Comparison of ENCODE assay signal across 18 cellular contexts in genomic region chr17:2028234-2028614, GRCh38.
"Had no signal": no experiment of that assay in that cellular context is flagged by ENCODE, and none has a peak within 500 bp of the region (broad histone marks: within the 10 kb centered on the region; RNA-seq: fewer than 3 reads in every experiment).

No MANE protein-coding gene starts in this region.

- H3K27me3 ChIP-seq: body of pancreas, testis had no signal

- H3K4me3 Mint-ChIP-seq: memory B cell had no signal

- H3K4me1 ChIP-seq: parathyroid adenoma had no signal

- H3K36me3 ChIP-seq: left lung had no signal

- H2AFZ ChIP-seq: parathyroid adenoma had no signal

- H3K9ac ChIP-seq: parathyroid adenoma had no signal

- DNase-seq: activated CD4-positive, alpha-beta T cell treated with anti-CD3 and anti-CD28 coated beads, Interleukin-2, amount 50 U/mL, for 1 hour; activated CD4-positive, CD25-positive, alpha-beta regulatory T cell; activated effector memory CD4-positive, alpha-beta T cell treated with anti-CD3 and anti-CD28 coated beads, Interleukin-2, amount 50 U/mL, for 16 hours; amniotic stem cell; body of pancreas; cortex of kidney; effector CD8-positive, alpha-beta T cell; foreskin melanocyte; heart left ventricle; left lung; stimulated activated CD4-positive, alpha-beta T cell treated with anti-CD3 and anti-CD28 coated beads, Interleukin-15, amount 100 ng/mL, for 24 hours; stimulated activated CD4-positive, alpha-beta T cell treated with anti-CD3 and anti-CD28 coated beads, Interleukin-4, amount 100 ng/mL, for 24 hours; stimulated activated naive CD8-positive, alpha-beta T cell treated with anti-CD3 and anti-CD28 coated beads, Interleukin-15, amount 100 ng/mL, for 72 hours; testis had no signal

- H3K9me3 ChIP-seq: body of pancreas, heart left ventricle, left lung, testis had no signal

- H3K9me3 Mint-ChIP-seq: activated naive CD4-positive, alpha-beta T cell treated with anti-CD3 and anti-CD28 coated beads, Interleukin-2, amount 50 U/mL, for 72 hours; central memory CD8-positive, alpha-beta T cell; memory B cell; stimulated activated naive CD8-positive, alpha-beta T cell treated with anti-CD3 and anti-CD28 coated beads, Interleukin-15, amount 100 ng/mL, for 72 hours had no signal

- H3K27ac ChIP-seq: body of pancreas, heart left ventricle, left lung, parathyroid adenoma, testis had no signal

- H3K27ac Mint-ChIP-seq: activated naive CD4-positive, alpha-beta T cell treated with anti-CD3 and anti-CD28 coated beads, Interleukin-2, amount 50 U/mL, for 72 hours; memory B cell; stimulated activated naive CD8-positive, alpha-beta T cell treated with anti-CD3 and anti-CD28 coated beads, Interleukin-15, amount 100 ng/mL, for 72 hours had no signal

- ATAC-seq: activated naive CD4-positive, alpha-beta T cell treated with anti-CD3 and anti-CD28 coated beads, Interleukin-2, amount 50 U/mL, for 72 hours; body of pancreas; heart left ventricle; left lung; stimulated activated naive CD8-positive, alpha-beta T cell treated with anti-CD3 and anti-CD28 coated beads, Interleukin-15, amount 100 ng/mL, for 72 hours had no signal

- H3K4me3 ChIP-seq: body of pancreas, heart left ventricle, left lung, testis had no signal
